Comparison of ENCODE assay signal across 3 cellular contexts in the genomic region with DNA sequence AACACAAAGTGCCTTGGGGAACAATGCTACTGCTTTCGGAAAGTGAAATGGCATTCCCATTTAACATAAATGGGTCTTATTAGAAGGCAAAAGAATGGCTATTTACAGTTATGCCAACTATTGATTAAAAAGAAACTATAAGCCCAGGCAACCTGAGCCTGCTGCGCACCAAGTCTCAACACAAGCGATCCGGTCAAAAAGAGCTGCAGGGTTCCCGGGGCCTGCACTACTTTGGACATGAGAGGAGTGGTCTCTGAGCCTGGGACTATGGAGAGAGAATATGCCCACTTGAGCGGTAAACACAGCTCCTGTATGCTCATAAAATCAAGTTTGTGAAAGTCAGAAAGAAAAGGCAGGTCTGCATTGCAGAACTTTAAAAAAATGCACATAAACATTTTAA.
"Had no signal": no experiment of that assay in that cellular context is flagged by ENCODE, and none has a peak within 500 bp of the region (broad histone marks: within the 10 kb centered on the region; RNA-seq: fewer than 3 reads in every experiment).

No MANE protein-coding gene starts in this region.

- H3K4me3 ChIP-seq: GM12878 had no signal

- ATAC-seq: GM12878 had no signal

- DNase-seq: GDM1, GF-D8 had no signal
